Comparison of ENCODE assay signal across 1 cellular context in genomic region chr14:54537651-54538050, GRCh38.
A peak's percentile ranks its signal among the peaks of the same experiment; 100 is the strongest.
TF ChIP-seq lines count a peak whose summit lies in the region.

No MANE protein-coding gene starts in this region.

TF ChIP-seq in HepG2, 621 proteins besides CTCF, POLR2A, EP300 and RAD21 (continued from another document and continues in another):
- TF ChIP-seq ZBTB49 (CRISPR knock-in tag; IDR thresholded peaks at IDR 0.05; ENCODE audit: borderline replicate concordance) (no peak), BORCS8-MEF2B (CRISPR knock-in tag; IDR thresholded peaks at IDR 0.05) (no peak), ZBTB3 (CRISPR knock-in tag; IDR thresholded peaks at IDR 0.05; ENCODE audit: borderline replicate concordance, low read depth) (no peak), ZNF205 (CRISPR knock-in tag; IDR thresholded peaks at IDR 0.05) (no peak), GLI4 (CRISPR knock-in tag; IDR thresholded peaks at IDR 0.05; ENCODE audit: borderline replicate concordance) (no peak), HNRNPL (IDR thresholded peaks at IDR 0.05; ENCODE audit: low read depth, low read length) (no peak), ZNF777 (CRISPR knock-in tag; IDR thresholded peaks at IDR 0.05) (no peak), REPIN1 (CRISPR knock-in tag; IDR thresholded peaks at IDR 0.05; ENCODE audit: borderline replicate concordance, low read depth) (no peak), ZNF430 (CRISPR knock-in tag; IDR thresholded peaks at IDR 0.05) (no peak), PAXIP1 (CRISPR knock-in tag; conservative IDR thresholded peaks at IDR 0.05) (peak; percentile 73), ZNF382 (CRISPR knock-in tag; IDR thresholded peaks at IDR 0.05; ENCODE audit: borderline replicate concordance) (no peak), MEF2D (CRISPR knock-in tag; IDR thresholded peaks at IDR 0.05) (0 out of 2 replicates have a peak, but pooled peaks have one; percentile 28), EZH2 (conservative IDR thresholded peaks at IDR 0.05; ENCODE audit: low read depth, low read length) (no peak), FOSL2 (CRISPR knock-in tag; IDR thresholded peaks at IDR 0.05) (no peak), ZSCAN31 (CRISPR knock-in tag; IDR thresholded peaks at IDR 0.05; ENCODE audit: low read depth) (no peak), HCFC1 (IDR thresholded peaks at IDR 0.05; ENCODE audit: low read depth, low read length) (no peak), MAFG (CRISPR knock-in tag; IDR thresholded peaks at IDR 0.05) (no peak), ZNF296 (CRISPR knock-in tag; conservative IDR thresholded peaks at IDR 0.05) (no peak), ZFP36L1 (CRISPR knock-in tag; IDR thresholded peaks at IDR 0.05) (no peak), ZNF746 (CRISPR knock-in tag; IDR thresholded peaks at IDR 0.05) (no peak), ZNF251 (CRISPR knock-in tag; IDR thresholded peaks at IDR 0.05) (no peak), THAP11 (CRISPR knock-in tag; IDR thresholded peaks at IDR 0.05) (no peak; the same call in 1 of the 2 replicates), FOSL1 (CRISPR knock-in tag; IDR thresholded peaks at IDR 0.05; ENCODE audit: borderline replicate concordance) (no peak), RAD51 (IDR thresholded peaks at IDR 0.05; ENCODE audit: borderline replicate concordance) (no peak), ISX (CRISPR knock-in tag; conservative IDR thresholded peaks at IDR 0.05) (no peak), HMGA1 (CRISPR knock-in tag; conservative IDR thresholded peaks at IDR 0.05) (no peak), TBL1XR1 (IDR thresholded peaks at IDR 0.05; ENCODE audit: borderline replicate concordance, low read length, partially characterized antibody) (peak; percentile 92), ZSCAN22 (CRISPR knock-in tag; IDR thresholded peaks at IDR 0.05) (no peak), KMT2B (CRISPR knock-in tag; IDR thresholded peaks at IDR 0.05) (no peak), WIZ (CRISPR knock-in tag; IDR thresholded peaks at IDR 0.05) (no peak), KLF13 (CRISPR knock-in tag; IDR thresholded peaks at IDR 0.05) (no peak), CHD4 (IDR thresholded peaks at IDR 0.05; ENCODE audit: borderline replicate concordance, low read length) (no peak), JUNB (CRISPR knock-in tag; IDR thresholded peaks at IDR 0.05; ENCODE audit: borderline replicate concordance) (no peak), ZBTB33 (CRISPR knock-in tag; IDR thresholded peaks at IDR 0.05) (no peak), ZHX2 (IDR thresholded peaks at IDR 0.05; ENCODE audit: low read depth) (no peak), ZHX2 (CRISPR knock-in tag; IDR thresholded peaks at IDR 0.05; ENCODE audit: borderline replicate concordance) (no peak), ARNTL (CRISPR knock-in tag; IDR thresholded peaks at IDR 0.05) (no peak), GATAD1 (CRISPR knock-in tag; IDR thresholded peaks at IDR 0.05) (no peak), ZNF235 (CRISPR knock-in tag; IDR thresholded peaks at IDR 0.05; ENCODE audit: borderline replicate concordance) (no peak), ZNF546 (CRISPR knock-in tag; conservative IDR thresholded peaks at IDR 0.05) (no peak), AGO2 (optimal IDR thresholded peaks at IDR 0.05; ENCODE audit: low read depth, low read length) (no peak), FLYWCH1 (CRISPR knock-in tag; IDR thresholded peaks at IDR 0.05) (no peak), LBX2 (CRISPR knock-in tag; IDR thresholded peaks at IDR 0.05; ENCODE audit: borderline replicate concordance) (no peak), DBP (CRISPR knock-in tag; IDR thresholded peaks at IDR 0.05; ENCODE audit: not compliant biosample characterization) (no peak), ZNF484 (CRISPR knock-in tag; IDR thresholded peaks at IDR 0.05; ENCODE audit: borderline replicate concordance, low read depth) (no peak), PHF8 (CRISPR knock-in tag; IDR thresholded peaks at IDR 0.05) (no peak), JUN (CRISPR knock-in tag; IDR thresholded peaks at IDR 0.05) (no peak)
- TF ChIP-seq, protein P1, sequence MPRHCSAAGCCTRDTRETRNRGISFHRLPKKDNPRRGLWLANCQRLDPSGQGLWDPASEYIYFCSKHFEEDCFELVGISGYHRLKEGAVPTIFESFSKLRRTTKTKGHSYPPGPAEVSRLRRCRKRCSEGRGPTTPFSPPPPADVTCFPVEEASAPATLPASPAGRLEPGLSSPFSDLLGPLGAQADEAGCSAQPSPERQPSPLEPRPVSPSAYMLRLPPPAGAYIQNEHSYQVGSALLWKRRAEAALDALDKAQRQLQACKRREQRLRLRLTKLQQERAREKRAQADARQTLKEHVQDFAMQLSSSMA (CRISPR knock-in tag; IDR thresholded peaks at IDR 0.05), result no peak
- TF ChIP-seq, protein P2, sequence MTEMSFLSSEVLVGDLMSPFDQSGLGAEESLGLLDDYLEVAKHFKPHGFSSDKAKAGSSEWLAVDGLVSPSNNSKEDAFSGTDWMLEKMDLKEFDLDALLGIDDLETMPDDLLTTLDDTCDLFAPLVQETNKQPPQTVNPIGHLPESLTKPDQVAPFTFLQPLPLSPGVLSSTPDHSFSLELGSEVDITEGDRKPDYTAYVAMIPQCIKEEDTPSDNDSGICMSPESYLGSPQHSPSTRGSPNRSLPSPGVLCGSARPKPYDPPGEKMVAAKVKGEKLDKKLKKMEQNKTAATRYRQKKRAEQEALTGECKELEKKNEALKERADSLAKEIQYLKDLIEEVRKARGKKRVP (CRISPR knock-in tag; IDR thresholded peaks at IDR 0.05), result no peak
- TF ChIP-seq, protein P3, sequence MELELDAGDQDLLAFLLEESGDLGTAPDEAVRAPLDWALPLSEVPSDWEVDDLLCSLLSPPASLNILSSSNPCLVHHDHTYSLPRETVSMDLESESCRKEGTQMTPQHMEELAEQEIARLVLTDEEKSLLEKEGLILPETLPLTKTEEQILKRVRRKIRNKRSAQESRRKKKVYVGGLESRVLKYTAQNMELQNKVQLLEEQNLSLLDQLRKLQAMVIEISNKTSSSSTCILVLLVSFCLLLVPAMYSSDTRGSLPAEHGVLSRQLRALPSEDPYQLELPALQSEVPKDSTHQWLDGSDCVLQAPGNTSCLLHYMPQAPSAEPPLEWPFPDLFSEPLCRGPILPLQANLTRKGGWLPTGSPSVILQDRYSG (CRISPR knock-in tag; IDR thresholded peaks at IDR 0.05), result no peak
